Comparison of ENCODE assay signal across 25 cellular contexts in genomic region chr9:742104-742503, GRCh38.
DNase-seq lines count a peak whose midpoint lies in the region; ATAC-seq and TF ChIP-seq lines count a peak whose summit lies in the region.
"Had no signal": no experiment of that assay in that cellular context is flagged by ENCODE, and none has a peak within 500 bp of the region (broad histone marks: within the 10 kb centered on the region; RNA-seq: fewer than 3 reads in every experiment).

No MANE protein-coding gene starts in this region.

- CTCF ChIA-PET in Calu3 (lab: Charles Lee), result interaction anchor here (0.6 kb wide), 1 partner anchor 9 kb away, joined by 7 read pairs; no protein-coding TSS in a partner anchor

- H3K4me1 ChIP-seq in heart right ventricle (peaks cover 24 to 66% (median 44%) of the 10 kb centered on the region in 9 donors), ascending aorta (peaks cover 24 to 62% of the 10 kb centered on the region in 2 donors), neuronal stem cell (ENCODE audit: control insufficient read depth in 2 of 2, insufficient read depth in 1 of 2, low read depth in 1 of 2, low read length in 2 of 2) (no peaks in the 10 kb centered on the region), thoracic aorta (ENCODE audit: control insufficient read depth in 1 of 2, low read depth in 2 of 2) (peaks cover 41 to 97% of the 10 kb centered on the region in 2 donors)
- H3K4me1 ChIP-seq: Peyer's patch had no signal

- WGBS in heart right ventricle, 2 donors, result 88 to 91% methylated on average over 16 of the region's 16 CpGs
- WGBS in neuronal stem cell (ENCODE audit: extremely low coverage in 2 of 2, insufficient read length in 2 of 2, insufficient replicate concordance in 1 of 2), 2 donors, result no CpG with 5 or more reads among the region's 16 CpGs

- H2BK120ac ChIP-seq in neuronal stem cell (ENCODE audit: low read depth, low read length), result no peak overlapping the region

- H3K36me3 Mint-ChIP-seq in Calu3 (ENCODE audit: insufficient read depth, unreplicated experiment), result peaks cover 18% of the 10 kb centered on the region

- H3K27ac Mint-ChIP-seq in Calu3 (ENCODE audit: unreplicated experiment), result no peak overlapping the region
- H3K27ac Mint-ChIP-seq: CD8-positive, alpha-beta T cell had no signal

- H3K9me3 ChIP-seq in heart right ventricle, result no peaks in the 10 kb centered on the region
- no peaks in the 10 kb centered on the region for H3K9me3 ChIP-seq in ascending aorta
- no peaks in the 10 kb centered on the region for H3K9me3 ChIP-seq in neuronal stem cell (replicated peaks in 1 of 2; ENCODE audit: control insufficient read depth in 2 of 2, insufficient read depth in 1 of 2, low read depth in 1 of 2, low read length in 2 of 2)
- H3K9me3 ChIP-seq in thoracic aorta, result no peaks in the 10 kb centered on the region
- H3K9me3 ChIP-seq: MG63, Peyer's patch had no signal

- H4K91ac ChIP-seq in neuronal stem cell (ENCODE audit: low read depth, low read length, poor library complexity), result no peak overlapping the region

- ATAC-seq in heart right ventricle, result no peak
- ATAC-seq in left ventricle myocardium superior, result no peak
- no peak for ATAC-seq in thoracic aorta (ENCODE audit: insufficient number of reproducible peaks, low FRiP score, low read depth)
- no peak for ATAC-seq in GM21786 (IDR thresholded peaks at IDR 0.05; ENCODE audit: unreplicated experiment)
- no peak for ATAC-seq in left lobe of liver
- ATAC-seq: CD8-positive, alpha-beta T cell; HCT116 had no signal

- H3K23ac ChIP-seq in neuronal stem cell (ENCODE audit: low read depth, low read length, poor library complexity), result peak overlapping the region; percentile 89

- no peaks in the 10 kb centered on the region for H3K27me3 Mint-ChIP-seq in Calu3 (ENCODE audit: unreplicated experiment)

- intact Hi-C loops in heart right ventricle (cut with DNase I), result loop anchor here in 2 of 10 donors (5.0 kb wide), 2 partner anchors 40 to 45 kb away; no protein-coding TSS in a partner anchor
- intact Hi-C loops in left ventricle myocardium superior (cut with micrococcal nuclease), result no loop called here
- intact Hi-C loops in ascending aorta (cut with DNase I), result no loop called here
- intact Hi-C loops in Calu3 (cut with micrococcal nuclease; ENCODE audit: unreplicated experiment), result no loop called here

- H3K9ac ChIP-seq in neuronal stem cell (ENCODE audit: low read depth, low read length, poor library complexity), result no peak overlapping the region

- peak overlapping the region in 7 of 10 donors; percentile 3 to 78 (median 47) for H3K27ac ChIP-seq in heart right ventricle
- H3K27ac ChIP-seq in ascending aorta, result peak overlapping the region; percentile 92 to 95
- no peak overlapping the region for H3K27ac ChIP-seq in neuronal stem cell (replicated peaks; ENCODE audit: low read length)
- peak overlapping the region; percentile 95 for H3K27ac ChIP-seq in thoracic aorta
- H3K27ac ChIP-seq: Peyer's patch, SK-N-MC had no signal

- H3K4me3 Mint-ChIP-seq in Calu3 (ENCODE audit: low read depth, unreplicated experiment), result no peak overlapping the region
- H3K4me3 Mint-ChIP-seq: CD8-positive, alpha-beta T cell had no signal

- H3K4me3 ChIP-seq in heart right ventricle (no peak overlapping the region), ascending aorta (no peak overlapping the region), neuronal stem cell (ENCODE audit: low read length in 2 of 2) (peak overlapping the region in 1 of 2 donors; percentile 33), thoracic aorta (no peak overlapping the region)
- H3K4me3 ChIP-seq: MG63, Peyer's patch, SK-N-MC had no signal

- H3K4me1 Mint-ChIP-seq in Calu3 (ENCODE audit: low read depth, unreplicated experiment), result no peaks in the 10 kb centered on the region

- H3K4ac ChIP-seq in neuronal stem cell (ENCODE audit: low read length), result no peak overlapping the region

- peak overlapping the region; percentile 29 for H3K18ac ChIP-seq in neuronal stem cell (ENCODE audit: low read length)

- H3K4me2 ChIP-seq in neuronal stem cell (ENCODE audit: insufficient read depth, low read length, poor library complexity, severe bottlenecking), result no peak overlapping the region

- H3K36me3 ChIP-seq in heart right ventricle (peaks cover 0 to 98% (median 45%) of the 10 kb centered on the region in 9 donors), ascending aorta (peaks cover 72 to 79% of the 10 kb centered on the region in 2 donors), neuronal stem cell (replicated peaks in 1 of 2; ENCODE audit: control insufficient read depth in 2 of 2, insufficient read depth in 2 of 2, low read length in 2 of 2) (peaks cover 11 to 79% of the 10 kb centered on the region in 2 donors), thoracic aorta (peaks cover 73% of the 10 kb centered on the region)

- H3K14ac ChIP-seq in neuronal stem cell (ENCODE audit: low read length), result no peak overlapping the region

- H2BK15ac ChIP-seq in neuronal stem cell (ENCODE audit: low read length), result no peak overlapping the region

- no peak overlapping the region for H2AK5ac ChIP-seq in neuronal stem cell (ENCODE audit: low read depth, low read length)

- no peaks in the 10 kb centered on the region for H3K79me1 ChIP-seq in neuronal stem cell (ENCODE audit: low read depth, low read length)

- BruUV-seq in Calu3 (replicated peaks; lab: Mats Ljungman, UMichigan), result no TSS peak

- DNase-seq in heart right ventricle (no peak), left ventricle myocardium superior (no peak), ascending aorta (ENCODE audit: low spot score in 2 of 2) (peak in 1 of 2 donors; percentile 52), neuronal stem cell (ENCODE audit: low spot score) (no peak), thoracic aorta (ENCODE audit: low spot score) (no peak), left lobe of liver (ENCODE audit: low spot score) (no peak), Calu3 (no peak)
- DNase-seq: AML-193; C1 segment of cervical spinal cord; CD8-positive, alpha-beta T cell; DMS153; GOT3; Kasumi-1; MG63; NCI-H1417; NCI-H1694 treated with DMSO at 0.1 percent for 48 hours; NCI-H2081 treated with DMSO at 0.1 percent for 48 hours; NCI-H2171 treated with DMSO at 0.1 percent for 48 hours; NCI-H524 treated with DMSO at 0.1 percent for 48 hours; NCI-H82; Peyer's patch; SHP77 had no signal

- no peak overlapping the region for H2BK5ac ChIP-seq in neuronal stem cell (ENCODE audit: low read length)

- H3K9me3 Mint-ChIP-seq in Calu3 (ENCODE audit: low read depth, unreplicated experiment), result no peaks in the 10 kb centered on the region
- H3K9me3 Mint-ChIP-seq: CD8-positive, alpha-beta T cell had no signal

- no peak overlapping the region for H2BK12ac ChIP-seq in neuronal stem cell (ENCODE audit: low read length)

- H4K8ac ChIP-seq in neuronal stem cell (ENCODE audit: low read depth, low read length), result no peak overlapping the region

- no peak overlapping the region for H2AFZ ChIP-seq in neuronal stem cell (ENCODE audit: low read length)

- TF ChIP-seq CTCF in heart right ventricle (IDR thresholded peaks at IDR 0.05) (no peak), ascending aorta (IDR thresholded peaks at IDR 0.05) (no peak), thoracic aorta (IDR thresholded peaks at IDR 0.05) (no peak), Calu3 (IDR thresholded peaks at IDR 0.05; ENCODE audit: unreplicated experiment) (no peak)

- H3K27me3 ChIP-seq in heart right ventricle (no peaks in the 10 kb centered on the region), ascending aorta (no peaks in the 10 kb centered on the region), neuronal stem cell (ENCODE audit: control insufficient read depth in 3 of 3, insufficient read depth in 3 of 3, low read depth in 1 of 3, low read length in 3 of 3) (no peaks in the 10 kb centered on the region), thoracic aorta (replicated peaks; ENCODE audit: insufficient read depth) (no peaks in the 10 kb centered on the region)
- H3K27me3 ChIP-seq: MG63, Peyer's patch had no signal
